27 cellular contexts compared by ENCODE assay signal in genomic region chr16:7605812-7606211, GRCh38.
"Had no signal": no experiment of that assay in that cellular context is flagged by ENCODE, and none has a peak within 500 bp of the region (broad histone marks: within the 10 kb centered on the region; RNA-seq: fewer than 3 reads in every experiment).

No MANE protein-coding gene starts in this region.

- H3K4me1 ChIP-seq: ascending aorta, breast epithelium, esophagus muscularis mucosa, foreskin keratinocyte, gastroesophageal sphincter had no signal

- H3K27ac ChIP-seq: ascending aorta, breast epithelium, cardiac muscle cell, esophagus muscularis mucosa, foreskin keratinocyte, gastroesophageal sphincter had no signal

- H3K27me3 ChIP-seq: ascending aorta, breast epithelium, cardiac muscle cell, esophagus muscularis mucosa, foreskin keratinocyte, gastroesophageal sphincter had no signal

- ATAC-seq: activated CD4-positive, alpha-beta T cell treated with anti-CD3 and anti-CD28 coated beads for 36 hours; activated CD8-positive, alpha-beta memory T cell treated with anti-CD3 and anti-CD28 coated beads, Interleukin-2, amount 10 ng/mL, durations not matched to agents 7 days and 5 days; activated CD8-positive, alpha-beta T cell treated with anti-CD3 and anti-CD28 coated beads, Interleukin-2, amount 10 ng/mL, durations not matched to agents 7 days and 5 days; activated naive CD4-positive, alpha-beta T cell treated with anti-CD3 and anti-CD28 coated beads, Interleukin-2, amount 50 U/mL, for 72 hours; activated T-cell treated with anti-CD3 and anti-CD28 coated beads, Interleukin-2, amount 50 U/mL, for 72 hours; effector memory CD8-positive, alpha-beta T cell; foreskin keratinocyte; gastroesophageal sphincter had no signal

- H3K4me3 ChIP-seq: ascending aorta, breast epithelium, cardiac muscle cell, esophagus muscularis mucosa, gastroesophageal sphincter had no signal

- DNase-seq: activated CD4-positive, alpha-beta memory T cell treated with anti-CD3 and anti-CD28 coated beads for 36 hours; activated CD4-positive, alpha-beta T cell treated with anti-CD3 and anti-CD28 coated beads for 36 hours; activated CD4-positive, alpha-beta T cell treated with anti-CD3 and anti-CD28 coated beads, Interleukin-2, amount 10 ng/mL, durations not matched to agents 24 days and 14 days; activated CD4-positive, CD25-positive, alpha-beta regulatory T cell; activated CD4-positive, CD25-positive, alpha-beta regulatory T cell treated with anti-CD3 and anti-CD28 coated beads, Interleukin-2, amount 50 U/mL, for 72 hours; activated CD8-positive, alpha-beta memory T cell treated with anti-CD3 and anti-CD28 coated beads, Interleukin-2, amount 10 ng/mL, durations not matched to agents 7 days and 5 days; activated CD8-positive, alpha-beta memory T cell treated with anti-CD3 and anti-CD28 coated beads, Interleukin-2, amount 50 U/mL, for 4 hours; activated CD8-positive, alpha-beta T cell treated with anti-CD3 and anti-CD28 coated beads, Interleukin-2, amount 10 ng/mL, durations not matched to agents 7 days and 5 days; activated gamma-delta T cell; activated naive CD4-positive, alpha-beta T cell; activated naive CD4-positive, alpha-beta T cell treated with anti-CD3 and anti-CD28 coated beads, Interleukin-2, amount 10 ng/mL, durations not matched to agents 7 days and 5 days; activated naive CD8-positive, alpha-beta T cell treated with anti-CD3 and anti-CD28 coated beads, Interleukin-2, amount 10 ng/mL, durations not matched to agents 7 days and 5 days; activated T-cell treated with anti-CD3 and anti-CD28 coated beads, Interleukin-2, amount 50 U/mL, for 24 hours; activated T-cell treated with anti-CD3 and anti-CD28 coated beads, Interleukin-2, amount 50 U/mL, for 72 hours; cortex of kidney; dermis blood vessel endothelial cell; effector CD4-positive, alpha-beta T cell; effector memory CD8-positive, alpha-beta T cell; erythroblast; foreskin keratinocyte; T-helper 2 cell had no signal

- H3K36me3 ChIP-seq: ascending aorta, breast epithelium, cardiac muscle cell, esophagus muscularis mucosa, gastroesophageal sphincter had no signal

- H3K9me3 ChIP-seq: ascending aorta, breast epithelium, esophagus muscularis mucosa, gastroesophageal sphincter had no signal
